8 cellular contexts compared by ENCODE assay signal in the genomic region with DNA sequence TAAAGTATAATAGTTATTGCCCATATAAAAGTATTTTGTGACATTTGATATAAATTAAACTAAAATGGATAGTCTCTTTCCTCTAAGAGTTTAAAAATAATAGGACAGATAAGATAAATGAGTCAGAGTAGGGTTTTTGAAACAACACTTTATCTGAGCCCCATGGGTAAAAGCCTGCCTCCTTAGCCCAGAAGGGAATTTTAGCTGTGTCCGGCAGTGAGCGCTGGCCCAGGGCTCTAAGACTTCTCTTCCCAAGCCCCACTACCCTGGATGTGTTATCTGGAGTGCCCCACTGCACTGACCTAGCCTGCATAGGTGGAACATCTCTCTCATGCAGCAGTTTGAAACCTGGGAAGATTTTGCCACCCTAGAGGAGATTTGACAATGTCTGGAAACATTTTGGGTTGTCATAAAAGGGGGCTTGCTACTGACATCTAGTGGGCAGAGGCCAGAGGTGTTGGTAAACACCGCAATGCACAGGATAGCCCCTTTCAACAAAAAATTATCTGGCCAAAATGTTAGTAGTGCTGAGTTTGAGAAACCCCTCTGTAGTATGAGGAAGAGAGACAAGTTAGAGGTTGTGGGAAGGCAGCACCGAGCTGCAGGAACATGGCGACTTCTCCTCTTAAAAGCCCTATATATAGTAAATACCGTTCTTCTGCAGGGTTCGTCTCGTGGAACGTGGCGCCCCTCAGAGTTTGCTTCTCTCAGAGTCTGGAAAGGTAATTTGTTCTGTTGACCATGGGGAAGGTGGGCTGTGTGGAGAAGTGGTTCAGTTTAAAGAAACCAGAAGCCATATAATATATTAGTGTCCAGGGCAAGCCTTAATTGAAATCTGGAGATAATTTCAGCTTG. TPM values are rescaled to one million over a fixed set of nuclear protein-coding genes. Genes with fewer than 3 reads are reported as not detected.
DNase-seq lines count a peak whose midpoint lies in the region; ATAC-seq and TF ChIP-seq lines count a peak whose summit lies in the region.

No MANE protein-coding gene starts in this region.

- H3K4me2 ChIP-seq in mammary epithelial cell (ENCODE audit: insufficient read depth, low read depth, low read length): no peak overlapping the region

- H3K9me3 ChIP-seq in mammary epithelial cell (replicated peaks; ENCODE audit: insufficient read depth, low read length): no peaks in the 10 kb centered on the region
- H3K9me3 ChIP-seq in liver (ENCODE audit: control insufficient read depth in 4 of 4, low read length in 3 of 4): no peaks in the 10 kb centered on the region

- TF ChIP-seq CTCF in mammary epithelial cell (conservative IDR thresholded peaks at IDR 0.05 in 1 of 2, IDR thresholded peaks at IDR 0.05 in 1 of 2; ENCODE audit: extremely low read depth in 1 of 2, insufficient read depth in 1 of 2, low read depth in 1 of 2, low read length in 2 of 2) (peak; percentile 53 to 57), liver (IDR thresholded peaks at IDR 0.05; ENCODE audit: low read depth, low read length, missing input control) (peak; percentile 33)

- 87% methylated on average over 10 of the region's 10 CpGs for WGBS in mammary epithelial cell (ENCODE audit: low coverage, missing lambda C conversion rate)
- WGBS in liver: 87% methylated on average over 10 of the region's 10 CpGs

- CTCF ChIA-PET in mammary epithelial cell (lab: Charles Lee; ENCODE audit: low non-redundant PET): interaction anchor here (0.7 kb wide), 1 partner anchor 30 kb away, joined by 4 read pairs; no protein-coding TSS in a partner anchor

- intact Hi-C loops in mammary epithelial cell (cut with micrococcal nuclease): loop anchor here (2.0 kb wide), 1 partner anchor 230 kb away; a partner anchor contains a TSS

- H2AFZ ChIP-seq in mammary epithelial cell (ENCODE audit: low read depth, low read length): no peak overlapping the region

- no peaks in the 10 kb centered on the region for H3K27me3 ChIP-seq in mammary epithelial cell (ENCODE audit: insufficient read depth, low read length)
- no peaks in the 10 kb centered on the region for H3K27me3 ChIP-seq in liver (ENCODE audit: control insufficient read depth in 4 of 4, insufficient read depth in 4 of 4, low read length in 3 of 4)

- H3K36me3 ChIP-seq in mammary epithelial cell (ENCODE audit: insufficient read depth, low read length): peaks cover 15% of the 10 kb centered on the region
- H3K36me3 ChIP-seq in liver (ENCODE audit: control insufficient read depth in 4 of 4, insufficient read depth in 3 of 4, low read depth in 1 of 4, low read length in 3 of 4): peaks cover 4 to 76% (median 72%) of the 10 kb centered on the region in 4 donors

- in situ Hi-C loops in mammary epithelial cell (cut with MboI; ENCODE audit: low sequenced_read_pairs in 2 of 2): no loop called here

- H3K4me3 ChIP-seq in mammary epithelial cell (replicated peaks in 1 of 3; ENCODE audit: insufficient read depth in 1 of 3, low read depth in 2 of 3, low read length in 3 of 3) (no peak overlapping the region), liver (ENCODE audit: low read depth in 1 of 3, low read length in 3 of 3) (no peak overlapping the region)

- H4K20me1 ChIP-seq in mammary epithelial cell (ENCODE audit: insufficient read depth, low read length): no peaks in the 10 kb centered on the region

- H3K27ac ChIP-seq in mammary epithelial cell (ENCODE audit: insufficient read depth, low read depth, low read length) (no peak overlapping the region), liver (ENCODE audit: low read depth in 1 of 2, low read length in 2 of 2) (no peak overlapping the region)

- no peaks in the 10 kb centered on the region for H3K4me1 ChIP-seq in mammary epithelial cell (ENCODE audit: insufficient read depth, low read length)
- no peaks in the 10 kb centered on the region for H3K4me1 ChIP-seq in liver (ENCODE audit: control insufficient read depth in 4 of 4, insufficient read depth in 4 of 4, low read length in 3 of 4)

- peak; percentile 64 to 72 for TF ChIP-seq RAD21 in liver (IDR thresholded peaks at IDR 0.05)

- dilution Hi-C loops in mammary epithelial cell (cut with HindIII; ENCODE audit: low sequenced_read_pairs): loop anchor here (10.0 kb wide), 1 partner anchor 60 kb away; no protein-coding TSS in a partner anchor

- DNase-seq in A172 (ENCODE audit: low spot score) (peak; percentile 11), EL (peak; percentile 45), NCI-H2227 (lab: John Stamatoyannopoulos, UW; ENCODE audit: unreplicated experiment) (peak; percentile 26), mammary epithelial cell (no peak), UCSD-AML1 (lab: John Stamatoyannopoulos, UW; ENCODE audit: unreplicated experiment) (no peak)
- DNase-seq in activated CD8-positive, alpha-beta memory T cell treated with anti-CD3 and anti-CD28 coated beads, Interleukin-2, amount 50 U/mL, for 4 hours: no peak

- no peak for ATAC-seq in GM19467 (IDR thresholded peaks at IDR 0.05; ENCODE audit: unreplicated experiment)

- no TSS peak for BruUV-seq in mammary epithelial cell (replicated peaks; lab: Mats Ljungman, UMichigan)

- H3K9ac ChIP-seq in mammary epithelial cell (ENCODE audit: insufficient read depth, low read length) (no peak overlapping the region), liver (ENCODE audit: low read depth in 1 of 2, low read length in 2 of 2) (no peak overlapping the region)

- no peaks in the 10 kb centered on the region for H3K79me2 ChIP-seq in mammary epithelial cell (ENCODE audit: insufficient read depth, low read length)

TF ChIP-seq in liver, 16 proteins besides CTCF, POLR2A, EP300 and RAD21:
- TF ChIP-seq YY1 (IDR thresholded peaks at IDR 0.05): no peak
- TF ChIP-seq, protein P1, sequence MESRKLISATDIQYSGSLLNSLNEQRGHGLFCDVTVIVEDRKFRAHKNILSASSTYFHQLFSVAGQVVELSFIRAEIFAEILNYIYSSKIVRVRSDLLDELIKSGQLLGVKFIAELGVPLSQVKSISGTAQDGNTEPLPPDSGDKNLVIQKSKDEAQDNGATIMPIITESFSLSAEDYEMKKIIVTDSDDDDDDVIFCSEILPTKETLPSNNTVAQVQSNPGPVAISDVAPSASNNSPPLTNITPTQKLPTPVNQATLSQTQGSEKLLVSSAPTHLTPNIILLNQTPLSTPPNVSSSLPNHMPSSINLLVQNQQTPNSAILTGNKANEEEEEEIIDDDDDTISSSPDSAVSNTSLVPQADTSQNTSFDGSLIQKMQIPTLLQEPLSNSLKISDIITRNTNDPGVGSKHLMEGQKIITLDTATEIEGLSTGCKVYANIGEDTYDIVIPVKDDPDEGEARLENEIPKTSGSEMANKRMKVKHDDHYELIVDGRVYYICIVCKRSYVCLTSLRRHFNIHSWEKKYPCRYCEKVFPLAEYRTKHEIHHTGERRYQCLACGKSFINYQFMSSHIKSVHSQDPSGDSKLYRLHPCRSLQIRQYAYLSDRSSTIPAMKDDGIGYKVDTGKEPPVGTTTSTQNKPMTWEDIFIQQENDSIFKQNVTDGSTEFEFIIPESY (IDR thresholded peaks at IDR 0.05): no peak
- TF ChIP-seq, protein P2, sequence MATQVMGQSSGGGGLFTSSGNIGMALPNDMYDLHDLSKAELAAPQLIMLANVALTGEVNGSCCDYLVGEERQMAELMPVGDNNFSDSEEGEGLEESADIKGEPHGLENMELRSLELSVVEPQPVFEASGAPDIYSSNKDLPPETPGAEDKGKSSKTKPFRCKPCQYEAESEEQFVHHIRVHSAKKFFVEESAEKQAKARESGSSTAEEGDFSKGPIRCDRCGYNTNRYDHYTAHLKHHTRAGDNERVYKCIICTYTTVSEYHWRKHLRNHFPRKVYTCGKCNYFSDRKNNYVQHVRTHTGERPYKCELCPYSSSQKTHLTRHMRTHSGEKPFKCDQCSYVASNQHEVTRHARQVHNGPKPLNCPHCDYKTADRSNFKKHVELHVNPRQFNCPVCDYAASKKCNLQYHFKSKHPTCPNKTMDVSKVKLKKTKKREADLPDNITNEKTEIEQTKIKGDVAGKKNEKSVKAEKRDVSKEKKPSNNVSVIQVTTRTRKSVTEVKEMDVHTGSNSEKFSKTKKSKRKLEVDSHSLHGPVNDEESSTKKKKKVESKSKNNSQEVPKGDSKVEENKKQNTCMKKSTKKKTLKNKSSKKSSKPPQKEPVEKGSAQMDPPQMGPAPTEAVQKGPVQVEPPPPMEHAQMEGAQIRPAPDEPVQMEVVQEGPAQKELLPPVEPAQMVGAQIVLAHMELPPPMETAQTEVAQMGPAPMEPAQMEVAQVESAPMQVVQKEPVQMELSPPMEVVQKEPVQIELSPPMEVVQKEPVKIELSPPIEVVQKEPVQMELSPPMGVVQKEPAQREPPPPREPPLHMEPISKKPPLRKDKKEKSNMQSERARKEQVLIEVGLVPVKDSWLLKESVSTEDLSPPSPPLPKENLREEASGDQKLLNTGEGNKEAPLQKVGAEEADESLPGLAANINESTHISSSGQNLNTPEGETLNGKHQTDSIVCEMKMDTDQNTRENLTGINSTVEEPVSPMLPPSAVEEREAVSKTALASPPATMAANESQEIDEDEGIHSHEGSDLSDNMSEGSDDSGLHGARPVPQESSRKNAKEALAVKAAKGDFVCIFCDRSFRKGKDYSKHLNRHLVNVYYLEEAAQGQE (IDR thresholded peaks at IDR 0.05): no peak
- TF ChIP-seq FOXA1 (IDR thresholded peaks at IDR 0.05): no peak
- no peak for TF ChIP-seq SP1 (IDR thresholded peaks at IDR 0.05)
- no peak for TF ChIP-seq TAF1 (conservative IDR thresholded peaks at IDR 0.05)
- no peak for TF ChIP-seq HNF4G (IDR thresholded peaks at IDR 0.05)
- no peak for TF ChIP-seq JUND (IDR thresholded peaks at IDR 0.05)
- TF ChIP-seq, protein P3, sequence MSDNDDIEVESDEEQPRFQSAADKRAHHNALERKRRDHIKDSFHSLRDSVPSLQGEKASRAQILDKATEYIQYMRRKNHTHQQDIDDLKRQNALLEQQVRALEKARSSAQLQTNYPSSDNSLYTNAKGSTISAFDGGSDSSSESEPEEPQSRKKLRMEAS (IDR thresholded peaks at IDR 0.05): no peak

RNA-seq across cellular contexts. Expression of a gene that starts 29.3 kb away (rescaled TPM):
- total RNA-seq in A172 (2014; rRNA removed; shearing (Covaris generic)): 24.3 and 24.8 TPM in 2 replicates
- 10 to 100 TPM; 20.3 to 33.8 TPM for total RNA-seq in mammary epithelial cell
- polyA plus RNA-seq in mammary epithelial cell: 29.7 TPM
- 41.6 TPM for polyA minus RNA-seq in mammary epithelial cell
- total RNA-seq in liver: 10 to 100 TPM in 1 of 2 donors, 1 to 10 TPM in 1; 9.5 to 17.0 TPM
- polyA plus RNA-seq in liver: 1 to 10 TPM; 6.3 to 7.0 TPM

Comparison
In these comparisons a context has a peak if more than half of its experiments do, and no peak if none do; other contexts are left out.
1. DNase-seq: peak in A172 (single experiment), EL (single experiment) and NCI-H2227 (single experiment); none in mammary epithelial cell (single experiment), UCSD-AML1 (single experiment) and activated CD8-positive, alpha-beta memory T cell treated with anti-CD3 and anti-CD28 coated beads, Interleukin-2, amount 50 U/mL, for 4 hours (single experiment).